Comparison of ENCODE assay signal across 13 cellular contexts in genomic region chr16:28982949-28983348, GRCh38. TPM values are rescaled to one million over a fixed set of nuclear protein-coding genes. Genes with fewer than 3 reads are reported as not detected.
DNase-seq lines count a peak whose midpoint lies in the region; ATAC-seq and TF ChIP-seq lines count a peak whose summit lies in the region.
"Had no signal": no experiment of that assay in that cellular context is flagged by ENCODE, and none has a peak within 500 bp of the region (broad histone marks: within the 10 kb centered on the region; RNA-seq: fewer than 3 reads in every experiment).

No MANE protein-coding gene starts in this region.

- 97% methylated on average over 11 of the region's 11 CpGs for WGBS in mesenchymal stem cell

- intact Hi-C loops in activated CD4-positive, alpha-beta memory T cell treated with anti-CD3 and anti-CD28 coated beads for 36 hours (cut with micrococcal nuclease): no loop called here
- intact Hi-C loops in CD4-positive, alpha-beta T cell (cut with DNase I, micrococcal nuclease): loop anchor here in 1 of 2 experiments (5.0 kb wide), 1 partner anchor 671 kb away; no protein-coding TSS in a partner anchor

- H3K18ac ChIP-seq in mesenchymal stem cell (ENCODE audit: low read depth in 1 of 2, low read length in 2 of 2): no peak overlapping the region

- H3K9me3 ChIP-seq in CD4-positive, alpha-beta T cell (ENCODE audit: control insufficient read depth, low read length): peaks cover 5% of the 10 kb centered on the region
- H3K9me3 ChIP-seq in T-helper 17 cell (ENCODE audit: control insufficient read depth, low read length, poor library complexity, severe bottlenecking) (no peaks in the 10 kb centered on the region), mesenchymal stem cell (ENCODE audit: control insufficient read depth, low read length) (peaks cover 14% of the 10 kb centered on the region)
- H3K9me3 ChIP-seq: A549 had no signal

- H3K4me1 Mint-ChIP-seq in activated CD4-positive, alpha-beta memory T cell treated with anti-CD3 and anti-CD28 coated beads, Interleukin-2, amount 10 ng/mL, durations not matched to agents 7 days and 5 days: peaks cover 35% of the 10 kb centered on the region
- H3K4me1 Mint-ChIP-seq in activated CD4-positive, alpha-beta memory T cell treated with anti-CD3 and anti-CD28 coated beads for 36 hours (ENCODE audit: low read depth): peaks cover 30% of the 10 kb centered on the region
- peaks cover 44% of the 10 kb centered on the region for H3K4me1 Mint-ChIP-seq in CD4-positive, alpha-beta T cell (ENCODE audit: low read depth)
- peaks cover 34% of the 10 kb centered on the region for H3K4me1 Mint-ChIP-seq in T-helper 17 cell
- H3K4me1 Mint-ChIP-seq: GM23338 had no signal

- H3K27me3 ChIP-seq in CD4-positive, alpha-beta T cell (ENCODE audit: control insufficient read depth, insufficient read depth, low read length): no peaks in the 10 kb centered on the region
- no peaks in the 10 kb centered on the region for H3K27me3 ChIP-seq in mesenchymal stem cell (ENCODE audit: control insufficient read depth in 1 of 2, insufficient read depth in 1 of 2, low read length in 2 of 2)

- H2BK15ac ChIP-seq in mesenchymal stem cell (ENCODE audit: low read depth, poor library complexity, severe bottlenecking): no peak overlapping the region

- no peak for TF ChIP-seq CTCF in CD4-positive, alpha-beta T cell (IDR thresholded peaks at IDR 0.05)

- no peaks in the 10 kb centered on the region for H3K27me3 Mint-ChIP-seq in activated CD4-positive, alpha-beta memory T cell treated with anti-CD3 and anti-CD28 coated beads, Interleukin-2, amount 10 ng/mL, durations not matched to agents 7 days and 5 days
- H3K27me3 Mint-ChIP-seq in activated CD4-positive, alpha-beta memory T cell treated with anti-CD3 and anti-CD28 coated beads for 36 hours: no peaks in the 10 kb centered on the region
- H3K27me3 Mint-ChIP-seq in CD4-positive, alpha-beta T cell: no peaks in the 10 kb centered on the region
- H3K27me3 Mint-ChIP-seq in T-helper 17 cell: no peaks in the 10 kb centered on the region

- peaks cover 80 to 93% of the 10 kb centered on the region in 2 experiments for H3K36me3 ChIP-seq in mesenchymal stem cell (ENCODE audit: control insufficient read depth in 1 of 2, insufficient read depth in 2 of 2, low read depth in 1 of 2, low read length in 2 of 2)

- H4K8ac ChIP-seq in mesenchymal stem cell (ENCODE audit: low read length): no peak overlapping the region

- H3K36me3 Mint-ChIP-seq in activated CD4-positive, alpha-beta memory T cell treated with anti-CD3 and anti-CD28 coated beads, Interleukin-2, amount 10 ng/mL, durations not matched to agents 7 days and 5 days (ENCODE audit: low read depth): peaks cover 72% of the 10 kb centered on the region
- peaks cover 58% of the 10 kb centered on the region for H3K36me3 Mint-ChIP-seq in activated CD4-positive, alpha-beta memory T cell treated with anti-CD3 and anti-CD28 coated beads for 36 hours
- peaks cover 83% of the 10 kb centered on the region for H3K36me3 Mint-ChIP-seq in CD4-positive, alpha-beta T cell (ENCODE audit: low read depth)
- H3K36me3 Mint-ChIP-seq in T-helper 17 cell (ENCODE audit: low read depth): peaks cover 24% of the 10 kb centered on the region

- peaks cover 10% of the 10 kb centered on the region for H3K9me3 Mint-ChIP-seq in activated CD4-positive, alpha-beta memory T cell treated with anti-CD3 and anti-CD28 coated beads, Interleukin-2, amount 10 ng/mL, durations not matched to agents 7 days and 5 days
- H3K9me3 Mint-ChIP-seq in activated CD4-positive, alpha-beta memory T cell treated with anti-CD3 and anti-CD28 coated beads for 36 hours: peaks cover 12% of the 10 kb centered on the region
- H3K9me3 Mint-ChIP-seq in CD4-positive, alpha-beta T cell: peaks cover 6% of the 10 kb centered on the region

- H2AK5ac ChIP-seq in mesenchymal stem cell (ENCODE audit: low read length, severe bottlenecking): no peak overlapping the region

- no peak overlapping the region for H2BK120ac ChIP-seq in mesenchymal stem cell (ENCODE audit: low read depth, low read length)

- no peak overlapping the region for H3K4me3 Mint-ChIP-seq in activated CD4-positive, alpha-beta memory T cell treated with anti-CD3 and anti-CD28 coated beads, Interleukin-2, amount 10 ng/mL, durations not matched to agents 7 days and 5 days
- no peak overlapping the region for H3K4me3 Mint-ChIP-seq in activated CD4-positive, alpha-beta memory T cell treated with anti-CD3 and anti-CD28 coated beads for 36 hours
- H3K4me3 Mint-ChIP-seq in CD4-positive, alpha-beta T cell: peak overlapping the region; percentile 100
- no peak overlapping the region for H3K4me3 Mint-ChIP-seq in T-helper 17 cell
- H3K4me3 Mint-ChIP-seq: GM23338 had no signal

- no peak overlapping the region for H3K4ac ChIP-seq in mesenchymal stem cell (ENCODE audit: low read depth in 1 of 2, low read length in 2 of 2)

- no peak overlapping the region for H3K4me3 ChIP-seq in mesenchymal stem cell (ENCODE audit: insufficient read depth in 1 of 2, low read depth in 1 of 2, low read length in 2 of 2)
- H3K4me3 ChIP-seq: A549, GM23338, PC-9 had no signal

- no peak overlapping the region for H2BK5ac ChIP-seq in mesenchymal stem cell (ENCODE audit: low read depth, low read length, poor library complexity, severe bottlenecking)

- H3K9ac ChIP-seq in mesenchymal stem cell (ENCODE audit: low read length): no peak overlapping the region

- H4K91ac ChIP-seq in mesenchymal stem cell (ENCODE audit: low read length): peak overlapping the region; percentile 54

- no peak overlapping the region for H3K27ac ChIP-seq in CD4-positive, alpha-beta T cell (ENCODE audit: low read depth, low read length)
- H3K27ac ChIP-seq in mesenchymal stem cell (ENCODE audit: low read length, poor library complexity, severe bottlenecking): no peak overlapping the region
- H3K27ac ChIP-seq: PC-9 had no signal

- POLR2A ChIA-PET in activated CD4-positive, alpha-beta memory T cell treated with anti-CD3 and anti-CD28 coated beads, Interleukin-2, amount 10 ng/mL, durations not matched to agents 7 days and 5 days (lab: Charles Lee): no interaction called here
- POLR2A ChIA-PET in activated CD4-positive, alpha-beta memory T cell treated with anti-CD3 and anti-CD28 coated beads for 36 hours (lab: Charles Lee): interaction anchor here (0.8 kb wide), 1 partner anchor 9 kb away, joined by 3 read pairs; no protein-coding TSS in a partner anchor
- POLR2A ChIA-PET in CD4-positive, alpha-beta T cell (lab: Charles Lee): interaction anchor here (0.6 to 8.2 kb wide), 5 partner anchors 9 to 617 kb away, joined by 4 to 100 read pairs (median 25); partner anchors contain the start of genes NFATC2IP and SPNS1

- H3K23ac ChIP-seq in mesenchymal stem cell (ENCODE audit: low read length in 2 of 2): no peak overlapping the region

- H3K4me2 ChIP-seq in mesenchymal stem cell (ENCODE audit: low read length, poor library complexity, severe bottlenecking): no peak overlapping the region
- H3K4me2 ChIP-seq: A549, GM23338, PC-9 had no signal

- ATAC-seq in CD4-positive, alpha-beta T cell (ENCODE audit: poor library complexity): no peak
- no peak for ATAC-seq in T-helper 17 cell
- ATAC-seq in HG03045 (IDR thresholded peaks at IDR 0.05; ENCODE audit: unreplicated experiment): no peak
- ATAC-seq: A549, GM23338 had no signal

- H3K4me1 ChIP-seq in mesenchymal stem cell (ENCODE audit: control insufficient read depth, insufficient read depth, low read depth, low read length): no peaks in the 10 kb centered on the region

- CTCF ChIA-PET in activated CD4-positive, alpha-beta memory T cell treated with anti-CD3 and anti-CD28 coated beads, Interleukin-2, amount 10 ng/mL, durations not matched to agents 7 days and 5 days (lab: Charles Lee): interaction anchor here (0.6 to 4.2 kb wide), 3 partner anchors 9 to 40 kb away, joined by 3 to 15 read pairs (median 8); partner anchors contain the start of gene SPNS1
- CTCF ChIA-PET in activated CD4-positive, alpha-beta memory T cell treated with anti-CD3 and anti-CD28 coated beads for 36 hours (lab: Charles Lee): interaction anchor here (1.0 to 1.2 kb wide), 2 partner anchors 10 to 92 kb away, joined by 3 read pairs; no protein-coding TSS in a partner anchor
- CTCF ChIA-PET in CD4-positive, alpha-beta T cell (lab: Charles Lee): interaction anchor here (0.7 kb wide), 1 partner anchor 38 kb away, joined by 3 read pairs; no protein-coding TSS in a partner anchor

- H3K79me1 ChIP-seq in mesenchymal stem cell (replicated peaks; ENCODE audit: low read length, poor library complexity, severe bottlenecking): peaks cover 32% of the 10 kb centered on the region

- H3K27ac Mint-ChIP-seq in activated CD4-positive, alpha-beta memory T cell treated with anti-CD3 and anti-CD28 coated beads, Interleukin-2, amount 10 ng/mL, durations not matched to agents 7 days and 5 days: peak overlapping the region; percentile 92
- H3K27ac Mint-ChIP-seq in activated CD4-positive, alpha-beta memory T cell treated with anti-CD3 and anti-CD28 coated beads for 36 hours: no peak overlapping the region
- H3K27ac Mint-ChIP-seq in CD4-positive, alpha-beta T cell: peak overlapping the region; percentile 100
- peak overlapping the region; percentile 89 for H3K27ac Mint-ChIP-seq in T-helper 17 cell
- H3K27ac Mint-ChIP-seq: GM23338 had no signal

- DNase-seq in activated CD4-positive, alpha-beta memory T cell treated with anti-CD3 and anti-CD28 coated beads, Interleukin-2, amount 10 ng/mL, durations not matched to agents 7 days and 5 days: no peak
- no peak for DNase-seq in activated CD4-positive, alpha-beta memory T cell treated with anti-CD3 and anti-CD28 coated beads for 36 hours
- no peak for DNase-seq in CD4-positive, alpha-beta T cell
- DNase-seq in T-helper 17 cell (no peak), mesenchymal stem cell (no peak), AG08396 (ENCODE audit: low spot score) (no peak), foreskin melanocyte (no peak)
- DNase-seq: DMS 273 treated with DMSO at 0.1 percent for 48 hours, NCI-H1092, PC-9 had no signal

- H3K14ac ChIP-seq in mesenchymal stem cell (ENCODE audit: low read length in 2 of 2): no peak overlapping the region

- no peak overlapping the region for H2AFZ ChIP-seq in mesenchymal stem cell (ENCODE audit: low read depth, low read length)
- H2AFZ ChIP-seq: GM23338, PC-9 had no signal

- H2BK12ac ChIP-seq in mesenchymal stem cell (ENCODE audit: low read length in 2 of 2): no peak overlapping the region

RNA-seq across cellular contexts. Expression of gene LAT, which starts 1.9 kb away (rescaled TPM):
- total RNA-seq in activated CD4-positive, alpha-beta memory T cell treated with anti-CD3 and anti-CD28 coated beads, Interleukin-2, amount 10 ng/mL, durations not matched to agents 7 days and 5 days: 100 to 1,000 TPM; 333 to 341 TPM
- 100 to 1,000 TPM; 250 to 276 TPM for total RNA-seq in activated CD4-positive, alpha-beta memory T cell treated with anti-CD3 and anti-CD28 coated beads for 36 hours
- total RNA-seq in CD4-positive, alpha-beta T cell: 100 to 1,000 TPM; 156 to 160 TPM
- 100 to 1,000 TPM; 191 to 193 TPM for total RNA-seq in T-helper 17 cell
- 5.4 TPM for polyA plus RNA-seq in mesenchymal stem cell (2013, experiment 1 of 2)
- polyA plus RNA-seq in mesenchymal stem cell (2013, experiment 2 of 2): 4.8 TPM

RNA-seq across cellular contexts. Expression of gene SPNS1, which starts 8.4 kb away (rescaled TPM):
- 10 to 100 TPM; 20.6 to 24.7 TPM for total RNA-seq in activated CD4-positive, alpha-beta memory T cell treated with anti-CD3 and anti-CD28 coated beads, Interleukin-2, amount 10 ng/mL, durations not matched to agents 7 days and 5 days
- total RNA-seq in activated CD4-positive, alpha-beta memory T cell treated with anti-CD3 and anti-CD28 coated beads for 36 hours: 10 to 100 TPM; 11.3 to 12.0 TPM
- 10 to 100 TPM; 24.4 to 28.1 TPM for total RNA-seq in CD4-positive, alpha-beta T cell
- 10 to 100 TPM; 24.4 to 28.1 TPM for total RNA-seq in T-helper 17 cell
- polyA plus RNA-seq in mesenchymal stem cell (2013, experiment 1 of 2): 63.1 TPM
- 61.7 TPM for polyA plus RNA-seq in mesenchymal stem cell (2013, experiment 2 of 2)

RNA-seq across cellular contexts. Expression of gene NFATC2IP, which starts 32.2 kb away (rescaled TPM):
- total RNA-seq in activated CD4-positive, alpha-beta memory T cell treated with anti-CD3 and anti-CD28 coated beads, Interleukin-2, amount 10 ng/mL, durations not matched to agents 7 days and 5 days: 10 to 100 TPM; 96.7 TPM
- 10 to 100 TPM; 57.7 to 64.6 TPM for total RNA-seq in activated CD4-positive, alpha-beta memory T cell treated with anti-CD3 and anti-CD28 coated beads for 36 hours
- 10 to 100 TPM; 47.4 to 51.0 TPM for total RNA-seq in CD4-positive, alpha-beta T cell
- total RNA-seq in T-helper 17 cell: 10 to 100 TPM; 67.7 to 70.9 TPM
- 17.6 TPM for polyA plus RNA-seq in mesenchymal stem cell (2013, experiment 1 of 2)
- polyA plus RNA-seq in mesenchymal stem cell (2013, experiment 2 of 2): 17.4 TPM

RNA-seq across cellular contexts. Expression of gene CD19, which starts 51.2 kb away (rescaled TPM):
- total RNA-seq in activated CD4-positive, alpha-beta memory T cell treated with anti-CD3 and anti-CD28 coated beads, Interleukin-2, amount 10 ng/mL, durations not matched to agents 7 days and 5 days: not detected
- under 1 TPM in 1 of 2 experiments, not detected in 1; 0.29 TPM for total RNA-seq in activated CD4-positive, alpha-beta memory T cell treated with anti-CD3 and anti-CD28 coated beads for 36 hours
- under 1 TPM; 0.14 to 0.27 TPM for total RNA-seq in CD4-positive, alpha-beta T cell
- 1 to 10 TPM in 1 of 2 donors, not detected in 1; 4.0 TPM for total RNA-seq in T-helper 17 cell
- not detected for polyA plus RNA-seq in mesenchymal stem cell (2013, experiment 1 of 2)
- polyA plus RNA-seq in mesenchymal stem cell (2013, experiment 2 of 2): not detected
- total RNA-seq: PC-9 had no signal
- polyA plus RNA-seq: A549 had no signal

RNA-seq across cellular contexts. Expression of gene RABEP2, which starts 57.9 kb away (rescaled TPM):
- 10 to 100 TPM; 15.7 to 16.5 TPM for total RNA-seq in activated CD4-positive, alpha-beta memory T cell treated with anti-CD3 and anti-CD28 coated beads, Interleukin-2, amount 10 ng/mL, durations not matched to agents 7 days and 5 days
- total RNA-seq in activated CD4-positive, alpha-beta memory T cell treated with anti-CD3 and anti-CD28 coated beads for 36 hours: 10 to 100 TPM; 11.3 to 12.0 TPM
- total RNA-seq in CD4-positive, alpha-beta T cell: 10 to 100 TPM; 23.3 to 23.4 TPM
- 10 to 100 TPM; 25.2 to 25.3 TPM for total RNA-seq in T-helper 17 cell
- 10.8 TPM for polyA plus RNA-seq in mesenchymal stem cell (2013, experiment 1 of 2)
- 10.2 TPM for polyA plus RNA-seq in mesenchymal stem cell (2013, experiment 2 of 2)
